In the genomic region with DNA sequence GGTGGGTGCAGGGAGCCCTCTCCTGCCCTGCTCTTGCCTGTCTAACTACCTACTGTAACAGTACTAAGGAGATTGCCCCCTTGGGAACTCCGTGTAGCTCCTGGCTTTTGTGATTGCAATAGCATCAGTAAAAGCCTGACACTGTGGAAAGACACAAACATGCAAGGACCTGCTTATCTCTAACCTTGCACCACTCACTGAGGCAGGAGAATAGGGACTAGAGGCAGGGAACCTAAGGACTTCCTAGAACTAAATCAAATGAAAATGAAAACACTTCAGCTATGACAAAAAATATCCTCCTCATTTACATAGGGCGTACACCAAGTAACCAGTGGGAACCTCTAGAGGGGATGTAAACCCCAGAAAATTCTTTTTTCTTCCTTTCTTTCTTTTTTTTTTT, we compare ENCODE assay signal across 1 cellular context.
A peak's percentile ranks its signal among the peaks of the same experiment; 100 is the strongest.
TF ChIP-seq lines count a peak whose summit lies in the region.

No MANE protein-coding gene starts in this region.

TF ChIP-seq in K562, 482 proteins besides CTCF, POLR2A, EP300 and RAD21 (continued from another document and continues in another):
- TF ChIP-seq, protein P1, sequence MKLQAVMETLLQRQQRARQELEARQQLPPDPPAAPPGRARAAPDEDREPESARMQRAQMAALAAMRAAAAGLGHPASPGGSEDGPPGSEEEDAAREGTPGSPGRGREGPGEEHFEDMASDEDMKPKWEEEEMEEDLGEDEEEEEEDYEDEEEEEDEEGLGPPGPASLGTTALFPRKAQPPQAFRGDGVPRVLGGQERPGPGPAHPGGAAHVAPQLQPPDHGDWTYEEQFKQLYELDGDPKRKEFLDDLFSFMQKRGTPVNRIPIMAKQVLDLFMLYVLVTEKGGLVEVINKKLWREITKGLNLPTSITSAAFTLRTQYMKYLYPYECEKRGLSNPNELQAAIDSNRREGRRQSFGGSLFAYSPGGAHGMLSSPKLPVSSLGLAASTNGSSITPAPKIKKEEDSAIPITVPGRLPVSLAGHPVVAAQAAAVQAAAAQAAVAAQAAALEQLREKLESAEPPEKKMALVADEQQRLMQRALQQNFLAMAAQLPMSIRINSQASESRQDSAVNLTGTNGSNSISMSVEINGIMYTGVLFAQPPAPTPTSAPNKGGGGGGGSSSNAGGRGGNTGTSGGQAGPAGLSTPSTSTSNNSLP (IDR thresholded peaks at IDR 0.05; ENCODE audit: borderline replicate concordance, low read depth, low read length): no peak
- peak; percentile 14; the same call in 1 of the 2 replicates for TF ChIP-seq CBFA2T2 (conservative IDR thresholded peaks at IDR 0.05)
- TF ChIP-seq, protein P2, sequence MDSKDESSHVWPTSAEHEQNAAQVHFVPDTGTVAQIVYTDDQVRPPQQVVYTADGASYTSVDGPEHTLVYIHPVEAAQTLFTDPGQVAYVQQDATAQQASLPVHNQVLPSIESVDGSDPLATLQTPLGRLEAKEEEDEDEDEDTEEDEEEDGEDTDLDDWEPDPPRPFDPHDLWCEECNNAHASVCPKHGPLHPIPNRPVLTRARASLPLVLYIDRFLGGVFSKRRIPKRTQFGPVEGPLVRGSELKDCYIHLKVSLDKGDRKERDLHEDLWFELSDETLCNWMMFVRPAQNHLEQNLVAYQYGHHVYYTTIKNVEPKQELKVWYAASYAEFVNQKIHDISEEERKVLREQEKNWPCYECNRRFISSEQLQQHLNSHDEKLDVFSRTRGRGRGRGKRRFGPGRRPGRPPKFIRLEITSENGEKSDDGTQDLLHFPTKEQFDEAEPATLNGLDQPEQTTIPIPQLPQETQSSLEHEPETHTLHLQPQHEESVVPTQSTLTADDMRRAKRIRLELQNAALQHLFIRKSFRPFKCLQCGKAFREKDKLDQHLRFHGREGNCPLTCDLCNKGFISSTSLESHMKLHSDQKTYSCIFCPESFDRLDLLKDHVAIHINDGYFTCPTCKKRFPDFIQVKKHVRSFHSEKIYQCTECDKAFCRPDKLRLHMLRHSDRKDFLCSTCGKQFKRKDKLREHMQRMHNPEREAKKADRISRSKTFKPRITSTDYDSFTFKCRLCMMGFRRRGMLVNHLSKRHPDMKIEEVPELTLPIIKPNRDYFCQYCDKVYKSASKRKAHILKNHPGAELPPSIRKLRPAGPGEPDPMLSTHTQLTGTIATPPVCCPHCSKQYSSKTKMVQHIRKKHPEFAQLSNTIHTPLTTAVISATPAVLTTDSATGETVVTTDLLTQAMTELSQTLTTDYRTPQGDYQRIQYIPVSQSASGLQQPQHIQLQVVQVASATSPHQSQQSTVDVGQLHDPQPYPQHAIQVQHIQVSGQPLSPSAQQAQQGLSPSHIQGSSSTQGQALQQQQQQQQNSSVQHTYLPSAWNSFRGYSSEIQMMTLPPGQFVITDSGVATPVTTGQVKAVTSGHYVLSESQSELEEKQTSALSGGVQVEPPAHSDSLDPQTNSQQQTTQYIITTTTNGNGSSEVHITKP (IDR thresholded peaks at IDR 0.05; ENCODE audit: partially characterized antibody): no peak
- TF ChIP-seq ZNF785 (CRISPR knock-in tag; IDR thresholded peaks at IDR 0.05): no peak
- no peak for TF ChIP-seq CBX2 (IDR thresholded peaks at IDR 0.05; ENCODE audit: insufficient read depth, low read length, poor library complexity, severe bottlenecking)
- TF ChIP-seq, protein P3, sequence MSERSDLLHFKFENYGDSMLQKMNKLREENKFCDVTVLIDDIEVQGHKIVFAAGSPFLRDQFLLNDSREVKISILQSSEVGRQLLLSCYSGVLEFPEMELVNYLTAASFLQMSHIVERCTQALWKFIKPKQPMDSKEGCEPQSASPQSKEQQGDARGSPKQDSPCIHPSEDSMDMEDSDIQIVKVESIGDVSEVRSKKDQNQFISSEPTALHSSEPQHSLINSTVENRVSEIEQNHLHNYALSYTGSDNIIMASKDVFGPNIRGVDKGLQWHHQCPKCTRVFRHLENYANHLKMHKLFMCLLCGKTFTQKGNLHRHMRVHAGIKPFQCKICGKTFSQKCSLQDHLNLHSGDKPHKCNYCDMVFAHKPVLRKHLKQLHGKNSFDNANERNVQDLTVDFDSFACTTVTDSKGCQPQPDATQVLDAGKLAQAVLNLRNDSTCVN (CRISPR knock-in tag; IDR thresholded peaks at IDR 0.05): no peak
- 0 out of 2 replicates have a peak, but pooled peaks have one; percentile 25 for TF ChIP-seq MTA3 (IDR thresholded peaks at IDR 0.05; ENCODE audit: borderline replicate concordance)
- TF ChIP-seq, protein P4, sequence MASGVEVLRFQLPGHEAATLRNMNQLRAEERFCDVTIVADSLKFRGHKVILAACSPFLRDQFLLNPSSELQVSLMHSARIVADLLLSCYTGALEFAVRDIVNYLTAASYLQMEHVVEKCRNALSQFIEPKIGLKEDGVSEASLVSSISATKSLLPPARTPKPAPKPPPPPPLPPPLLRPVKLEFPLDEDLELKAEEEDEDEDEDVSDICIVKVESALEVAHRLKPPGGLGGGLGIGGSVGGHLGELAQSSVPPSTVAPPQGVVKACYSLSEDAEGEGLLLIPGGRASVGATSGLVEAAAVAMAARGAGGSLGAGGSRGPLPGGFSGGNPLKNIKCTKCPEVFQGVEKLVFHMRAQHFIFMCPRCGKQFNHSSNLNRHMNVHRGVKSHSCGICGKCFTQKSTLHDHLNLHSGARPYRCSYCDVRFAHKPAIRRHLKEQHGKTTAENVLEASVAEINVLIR (CRISPR knock-in tag; IDR thresholded peaks at IDR 0.05): no peak
- no peak for TF ChIP-seq KLF6 (CRISPR knock-in tag; IDR thresholded peaks at IDR 0.05; ENCODE audit: borderline replicate concordance)
- TF ChIP-seq SRF (CRISPR knock-in tag; IDR thresholded peaks at IDR 0.05): no peak
- TF ChIP-seq PPARD (CRISPR knock-in tag; IDR thresholded peaks at IDR 0.05): no peak
- TF ChIP-seq L3MBTL2 (IDR thresholded peaks at IDR 0.05): no peak
- no peak for TF ChIP-seq MCM3 (IDR thresholded peaks at IDR 0.05)
- TF ChIP-seq, protein P5, sequence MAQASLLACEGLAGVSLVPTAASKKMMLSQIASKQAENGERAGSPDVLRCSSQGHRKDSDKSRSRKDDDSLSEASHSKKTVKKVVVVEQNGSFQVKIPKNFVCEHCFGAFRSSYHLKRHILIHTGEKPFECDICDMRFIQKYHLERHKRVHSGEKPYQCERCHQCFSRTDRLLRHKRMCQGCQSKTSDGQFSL (CRISPR knock-in tag; IDR thresholded peaks at IDR 0.05): no peak
- TF ChIP-seq, protein P5 (tag; IDR thresholded peaks at IDR 0.05): no peak
- TF ChIP-seq ZNF592 (IDR thresholded peaks at IDR 0.05): no peak
- TF ChIP-seq RAD51 (IDR thresholded peaks at IDR 0.05; ENCODE audit: borderline replicate concordance, low read depth): no peak
- no peak for TF ChIP-seq ZC3H11A (IDR thresholded peaks at IDR 0.05; ENCODE audit: low read depth, low read length)
- TF ChIP-seq SMAD2 (IDR thresholded peaks at IDR 0.05; ENCODE audit: low read depth, low read length): no peak
- TF ChIP-seq, protein P6, sequence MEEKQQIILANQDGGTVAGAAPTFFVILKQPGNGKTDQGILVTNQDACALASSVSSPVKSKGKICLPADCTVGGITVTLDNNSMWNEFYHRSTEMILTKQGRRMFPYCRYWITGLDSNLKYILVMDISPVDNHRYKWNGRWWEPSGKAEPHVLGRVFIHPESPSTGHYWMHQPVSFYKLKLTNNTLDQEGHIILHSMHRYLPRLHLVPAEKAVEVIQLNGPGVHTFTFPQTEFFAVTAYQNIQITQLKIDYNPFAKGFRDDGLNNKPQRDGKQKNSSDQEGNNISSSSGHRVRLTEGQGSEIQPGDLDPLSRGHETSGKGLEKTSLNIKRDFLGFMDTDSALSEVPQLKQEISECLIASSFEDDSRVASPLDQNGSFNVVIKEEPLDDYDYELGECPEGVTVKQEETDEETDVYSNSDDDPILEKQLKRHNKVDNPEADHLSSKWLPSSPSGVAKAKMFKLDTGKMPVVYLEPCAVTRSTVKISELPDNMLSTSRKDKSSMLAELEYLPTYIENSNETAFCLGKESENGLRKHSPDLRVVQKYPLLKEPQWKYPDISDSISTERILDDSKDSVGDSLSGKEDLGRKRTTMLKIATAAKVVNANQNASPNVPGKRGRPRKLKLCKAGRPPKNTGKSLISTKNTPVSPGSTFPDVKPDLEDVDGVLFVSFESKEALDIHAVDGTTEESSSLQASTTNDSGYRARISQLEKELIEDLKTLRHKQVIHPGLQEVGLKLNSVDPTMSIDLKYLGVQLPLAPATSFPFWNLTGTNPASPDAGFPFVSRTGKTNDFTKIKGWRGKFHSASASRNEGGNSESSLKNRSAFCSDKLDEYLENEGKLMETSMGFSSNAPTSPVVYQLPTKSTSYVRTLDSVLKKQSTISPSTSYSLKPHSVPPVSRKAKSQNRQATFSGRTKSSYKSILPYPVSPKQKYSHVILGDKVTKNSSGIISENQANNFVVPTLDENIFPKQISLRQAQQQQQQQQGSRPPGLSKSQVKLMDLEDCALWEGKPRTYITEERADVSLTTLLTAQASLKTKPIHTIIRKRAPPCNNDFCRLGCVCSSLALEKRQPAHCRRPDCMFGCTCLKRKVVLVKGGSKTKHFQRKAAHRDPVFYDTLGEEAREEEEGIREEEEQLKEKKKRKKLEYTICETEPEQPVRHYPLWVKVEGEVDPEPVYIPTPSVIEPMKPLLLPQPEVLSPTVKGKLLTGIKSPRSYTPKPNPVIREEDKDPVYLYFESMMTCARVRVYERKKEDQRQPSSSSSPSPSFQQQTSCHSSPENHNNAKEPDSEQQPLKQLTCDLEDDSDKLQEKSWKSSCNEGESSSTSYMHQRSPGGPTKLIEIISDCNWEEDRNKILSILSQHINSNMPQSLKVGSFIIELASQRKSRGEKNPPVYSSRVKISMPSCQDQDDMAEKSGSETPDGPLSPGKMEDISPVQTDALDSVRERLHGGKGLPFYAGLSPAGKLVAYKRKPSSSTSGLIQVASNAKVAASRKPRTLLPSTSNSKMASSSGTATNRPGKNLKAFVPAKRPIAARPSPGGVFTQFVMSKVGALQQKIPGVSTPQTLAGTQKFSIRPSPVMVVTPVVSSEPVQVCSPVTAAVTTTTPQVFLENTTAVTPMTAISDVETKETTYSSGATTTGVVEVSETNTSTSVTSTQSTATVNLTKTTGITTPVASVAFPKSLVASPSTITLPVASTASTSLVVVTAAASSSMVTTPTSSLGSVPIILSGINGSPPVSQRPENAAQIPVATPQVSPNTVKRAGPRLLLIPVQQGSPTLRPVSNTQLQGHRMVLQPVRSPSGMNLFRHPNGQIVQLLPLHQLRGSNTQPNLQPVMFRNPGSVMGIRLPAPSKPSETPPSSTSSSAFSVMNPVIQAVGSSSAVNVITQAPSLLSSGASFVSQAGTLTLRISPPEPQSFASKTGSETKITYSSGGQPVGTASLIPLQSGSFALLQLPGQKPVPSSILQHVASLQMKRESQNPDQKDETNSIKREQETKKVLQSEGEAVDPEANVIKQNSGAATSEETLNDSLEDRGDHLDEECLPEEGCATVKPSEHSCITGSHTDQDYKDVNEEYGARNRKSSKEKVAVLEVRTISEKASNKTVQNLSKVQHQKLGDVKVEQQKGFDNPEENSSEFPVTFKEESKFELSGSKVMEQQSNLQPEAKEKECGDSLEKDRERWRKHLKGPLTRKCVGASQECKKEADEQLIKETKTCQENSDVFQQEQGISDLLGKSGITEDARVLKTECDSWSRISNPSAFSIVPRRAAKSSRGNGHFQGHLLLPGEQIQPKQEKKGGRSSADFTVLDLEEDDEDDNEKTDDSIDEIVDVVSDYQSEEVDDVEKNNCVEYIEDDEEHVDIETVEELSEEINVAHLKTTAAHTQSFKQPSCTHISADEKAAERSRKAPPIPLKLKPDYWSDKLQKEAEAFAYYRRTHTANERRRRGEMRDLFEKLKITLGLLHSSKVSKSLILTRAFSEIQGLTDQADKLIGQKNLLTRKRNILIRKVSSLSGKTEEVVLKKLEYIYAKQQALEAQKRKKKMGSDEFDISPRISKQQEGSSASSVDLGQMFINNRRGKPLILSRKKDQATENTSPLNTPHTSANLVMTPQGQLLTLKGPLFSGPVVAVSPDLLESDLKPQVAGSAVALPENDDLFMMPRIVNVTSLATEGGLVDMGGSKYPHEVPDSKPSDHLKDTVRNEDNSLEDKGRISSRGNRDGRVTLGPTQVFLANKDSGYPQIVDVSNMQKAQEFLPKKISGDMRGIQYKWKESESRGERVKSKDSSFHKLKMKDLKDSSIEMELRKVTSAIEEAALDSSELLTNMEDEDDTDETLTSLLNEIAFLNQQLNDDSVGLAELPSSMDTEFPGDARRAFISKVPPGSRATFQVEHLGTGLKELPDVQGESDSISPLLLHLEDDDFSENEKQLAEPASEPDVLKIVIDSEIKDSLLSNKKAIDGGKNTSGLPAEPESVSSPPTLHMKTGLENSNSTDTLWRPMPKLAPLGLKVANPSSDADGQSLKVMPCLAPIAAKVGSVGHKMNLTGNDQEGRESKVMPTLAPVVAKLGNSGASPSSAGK (IDR thresholded peaks at IDR 0.05): no peak
- no peak for TF ChIP-seq STAT5B (CRISPR knock-in tag; IDR thresholded peaks at IDR 0.05)
- peak in 1 of 2 experiments; percentile 21; a peak in 1 of 4 replicates for TF ChIP-seq ARNT (IDR thresholded peaks at IDR 0.05)
- TF ChIP-seq, protein P7, sequence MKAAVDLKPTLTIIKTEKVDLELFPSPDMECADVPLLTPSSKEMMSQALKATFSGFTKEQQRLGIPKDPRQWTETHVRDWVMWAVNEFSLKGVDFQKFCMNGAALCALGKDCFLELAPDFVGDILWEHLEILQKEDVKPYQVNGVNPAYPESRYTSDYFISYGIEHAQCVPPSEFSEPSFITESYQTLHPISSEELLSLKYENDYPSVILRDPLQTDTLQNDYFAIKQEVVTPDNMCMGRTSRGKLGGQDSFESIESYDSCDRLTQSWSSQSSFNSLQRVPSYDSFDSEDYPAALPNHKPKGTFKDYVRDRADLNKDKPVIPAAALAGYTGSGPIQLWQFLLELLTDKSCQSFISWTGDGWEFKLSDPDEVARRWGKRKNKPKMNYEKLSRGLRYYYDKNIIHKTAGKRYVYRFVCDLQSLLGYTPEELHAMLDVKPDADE (conservative IDR thresholded peaks at IDR 0.05; ENCODE audit: control insufficient read depth, low read depth, low read length): no peak
- 0 out of 2 replicates have a peak, but pooled peaks have one; percentile 49 for TF ChIP-seq TCF3 (CRISPR knock-in tag; IDR thresholded peaks at IDR 0.05)
